ENCODE assay signal across 1 cellular context in genomic region chr19:2977686-2978466, GRCh38.
A peak's percentile ranks its signal among the peaks of the same experiment; 100 is the strongest.
TF ChIP-seq lines count a peak whose summit lies in the region.

No MANE protein-coding gene starts in this region.

TF ChIP-seq in GM12878, 131 proteins besides CTCF, POLR2A, EP300 and RAD21:
- peak; percentile 45 for TF ChIP-seq NR2F1 (conservative IDR thresholded peaks at IDR 0.05)
- TF ChIP-seq SPI1 (IDR thresholded peaks at IDR 0.05; ENCODE audit: borderline replicate concordance, insufficient read depth, low read depth, low read length) = no peak
- TF ChIP-seq MLLT1 (IDR thresholded peaks at IDR 0.05) = peak; percentile 59; the same call in 1 of the 2 replicates
TF ChIP-seq in GM12878: peak in this region for 2.
